In genomic region chr13:109213714-109214113, GRCh38 we compare ENCODE assay signal across 17 cellular contexts.
A peak's percentile ranks its signal among the peaks of the same experiment; 100 is the strongest.
DNase-seq lines count a peak whose midpoint lies in the region; ATAC-seq, FAIRE-seq and TF ChIP-seq lines count a peak whose summit lies in the region.
"Had no signal": no experiment of that assay in that cellular context is flagged by ENCODE, and none has a peak within 500 bp of the region (broad histone marks: within the 10 kb centered on the region; RNA-seq: fewer than 3 reads in every experiment).

No MANE protein-coding gene starts in this region.

- TF ChIP-seq CTCF in Caco-2 (IDR thresholded peaks at IDR 0.05; ENCODE audit: insufficient read depth in 1 of 2, low read depth in 1 of 2, low read length in 1 of 2, severe bottlenecking in 1 of 2, unreplicated experiment in 1 of 2) (no peak), PC-3 (conservative IDR thresholded peaks at IDR 0.05; ENCODE audit: low read depth, low read length) (no peak), H1 (IDR thresholded peaks at IDR 0.05; ENCODE audit: control extremely low read depth in 1 of 3, insufficient read depth in 1 of 3, low read depth in 1 of 3, low read length in 3 of 3) (no peak), neutrophil (IDR thresholded peaks at IDR 0.05) (no peak)

- H3K4ac ChIP-seq in H1 (replicated peaks; ENCODE audit: insufficient read length, low read depth, low read length) = no peak overlapping the region

- H3K79me1 ChIP-seq in H1 (ENCODE audit: low read depth, low read length) = no peaks in the 10 kb centered on the region

- H3K9me3 ChIP-seq in Caco-2 (no peaks in the 10 kb centered on the region), PC-3 (ENCODE audit: low read length) (no peaks in the 10 kb centered on the region), H1 (ENCODE audit: insufficient read depth in 2 of 2, low read depth in 1 of 2, low read length in 1 of 2) (no peaks in the 10 kb centered on the region), neutrophil (no peaks in the 10 kb centered on the region)
- H3K9me3 ChIP-seq: A549 had no signal

- H2BK20ac ChIP-seq in H1 (ENCODE audit: low read length) = no peak overlapping the region

- POLR2A ChIA-PET in Caco-2 (lab: Charles Lee) = no interaction called here
- POLR2A ChIA-PET in PC-3 (lab: Charles Lee; ENCODE audit: unreplicated experiment) = no interaction called here
- POLR2A ChIA-PET in H1 (lab: Charles Lee; ENCODE audit: partially characterized antibody) = no interaction called here

- CTCF ChIA-PET in Caco-2 (lab: Charles Lee) (no interaction called here), PC-3 (lab: Charles Lee) (no interaction called here), H1 (lab: Charles Lee; ENCODE audit: partially characterized antibody) (no interaction called here)

- no peaks in the 10 kb centered on the region for H3K9me2 ChIP-seq in PC-3 (replicated peaks; ENCODE audit: low read length)

- no peak for FAIRE-seq in H1 (lab: Jason Lieb, UNC)
- FAIRE-seq: A549 had no signal

- H3K9me3 Mint-ChIP-seq in Caco-2 (ENCODE audit: unreplicated experiment) = no peaks in the 10 kb centered on the region
- H3K9me3 Mint-ChIP-seq in stimulated activated naive CD8-positive, alpha-beta T cell treated with anti-CD3 and anti-CD28 coated beads, Interleukin-15, amount 100 ng/mL, for 72 hours = no peaks in the 10 kb centered on the region

- H3K4me3 Mint-ChIP-seq in Caco-2 (ENCODE audit: unreplicated experiment) = no peak overlapping the region
- no peak overlapping the region for H3K4me3 Mint-ChIP-seq in stimulated activated naive CD8-positive, alpha-beta T cell treated with anti-CD3 and anti-CD28 coated beads, Interleukin-15, amount 100 ng/mL, for 72 hours

- 0 out of 2 replicates have a peak overlapping the region, but pooled peaks have one; percentile 50 for H2BK12ac ChIP-seq in H1 (ENCODE audit: low read depth, low read length)

- WGBS in H1 (ENCODE audit: extremely low coverage in 1 of 2, insufficient coverage in 1 of 2, insufficient read length in 1 of 2, insufficient replicate concordance in 2 of 2, low coverage in 1 of 2, low lambda C conversion rate in 2 of 2, missing lambda C conversion rate in 1 of 2), 2 experiments = 93% methylated on average over 5 of the region's 5 CpGs; no CpG with 5 or more reads in 1 of the 2 experiments

- no peak overlapping the region for H3K4me3 ChIP-seq in Caco-2 (ENCODE audit: low read depth, low read length)
- H3K4me3 ChIP-seq in PC-3 (ENCODE audit: low read length) = no peak overlapping the region
- no peak overlapping the region for H3K4me3 ChIP-seq in H1 (ENCODE audit: extremely low read depth in 1 of 4, insufficient read depth in 2 of 4, low read depth in 3 of 4, low read length in 4 of 4)
- no peak overlapping the region for H3K4me3 ChIP-seq in neutrophil (ENCODE audit: low read depth in 1 of 2, low read length in 1 of 2)
- H3K4me3 ChIP-seq: A549, SK-N-MC had no signal

- no peak overlapping the region; the same call in 1 of the 2 replicates for H4K8ac ChIP-seq in H1 (ENCODE audit: extremely low read depth, insufficient read depth, low read length)

- H2BK5ac ChIP-seq in H1 (ENCODE audit: low read depth, low read length) = no peak overlapping the region

- H2AFZ ChIP-seq in PC-3 (ENCODE audit: low read length) (no peak overlapping the region), H1 (ENCODE audit: low read length) (peak overlapping the region; percentile 62; the same call in 1 of the 2 replicates)

- intact Hi-C loops in Caco-2 (cut with micrococcal nuclease; ENCODE audit: unreplicated experiment) (loop anchor here (5.0 kb wide), 1 partner anchor 56 kb away; no protein-coding TSS in a partner anchor), PC-3 (cut with micrococcal nuclease) (loop anchor here (10.0 kb wide), 1 partner anchor 51 kb away; no protein-coding TSS in a partner anchor), posterior vena cava (cut with DNase I) (no loop called here)

- no peaks in the 10 kb centered on the region for H3K36me3 Mint-ChIP-seq in Caco-2 (ENCODE audit: insufficient read depth, unreplicated experiment)

- H3K27ac Mint-ChIP-seq in Caco-2 (ENCODE audit: unreplicated experiment) = peak overlapping the region; percentile 78
- no peak overlapping the region for H3K27ac Mint-ChIP-seq in stimulated activated naive CD8-positive, alpha-beta T cell treated with anti-CD3 and anti-CD28 coated beads, Interleukin-15, amount 100 ng/mL, for 72 hours

- no peak overlapping the region for H2AK5ac ChIP-seq in H1 (ENCODE audit: low read depth, low read length)

- no peak overlapping the region for H2BK120ac ChIP-seq in H1 (replicated peaks; ENCODE audit: low read depth, low read length)

- no peak overlapping the region for H3K56ac ChIP-seq in H1 (replicated peaks; ENCODE audit: insufficient read length, low read depth, low read length)

- H3K4me1 Mint-ChIP-seq in Caco-2 (ENCODE audit: low read depth, unreplicated experiment) = peaks cover 26% of the 10 kb centered on the region
- H3K4me1 Mint-ChIP-seq in stimulated activated naive CD8-positive, alpha-beta T cell treated with anti-CD3 and anti-CD28 coated beads, Interleukin-15, amount 100 ng/mL, for 72 hours = no peaks in the 10 kb centered on the region

- TF ChIP-seq POLR2A in H1 (IDR thresholded peaks at IDR 0.05; ENCODE audit: control extremely low read depth in 1 of 2, low read depth in 2 of 2, low read length in 2 of 2) = no peak

- no peaks in the 10 kb centered on the region for H3K23me2 ChIP-seq in H1 (ENCODE audit: low read depth, low read length)

- H3F3A ChIP-seq in PC-3 (ENCODE audit: low read length, unreplicated experiment) = no peaks in the 10 kb centered on the region

- H4K5ac ChIP-seq in H1 (ENCODE audit: insufficient read length, low read depth, low read length) = no peak overlapping the region

- no peak for TF ChIP-seq RAD21 in H1 (IDR thresholded peaks at IDR 0.05 in 1 of 2, conservative IDR thresholded peaks at IDR 0.05 in 1 of 2; ENCODE audit: low read depth in 2 of 2, low read length in 2 of 2)

- H3K27me3 Mint-ChIP-seq in Caco-2 (ENCODE audit: insufficient read depth, unreplicated experiment) = no peaks in the 10 kb centered on the region
- H3K27me3 Mint-ChIP-seq in stimulated activated naive CD8-positive, alpha-beta T cell treated with anti-CD3 and anti-CD28 coated beads, Interleukin-15, amount 100 ng/mL, for 72 hours = no peaks in the 10 kb centered on the region

- H4K20me1 ChIP-seq in PC-3 (ENCODE audit: low read length) (no peaks in the 10 kb centered on the region), H1 (replicated peaks in 1 of 2; ENCODE audit: control insufficient read depth in 1 of 2, insufficient read depth in 2 of 2, low read length in 2 of 2) (no peaks in the 10 kb centered on the region)

- no peak overlapping the region for H4K91ac ChIP-seq in H1 (replicated peaks; ENCODE audit: insufficient read length, low read length)

- no peak for DNase-seq in Caco-2
- peak; percentile 14 for DNase-seq in PC-3
- DNase-seq in H1 (ENCODE audit: low read depth in 1 of 2, low spot score in 2 of 2) = no peak
- DNase-seq in posterior vena cava (ENCODE audit: low spot score) = no peak
- no peak for DNase-seq in activated CD4-positive, CD25-positive, alpha-beta regulatory T cell (lab: John Stamatoyannopoulos, UW)
- no peak for DNase-seq in NCI-H146 (lab: John Stamatoyannopoulos, UW)
- DNase-seq in stimulated activated naive CD8-positive, alpha-beta T cell treated with anti-CD3 and anti-CD28 coated beads, Interleukin-15, amount 100 ng/mL, for 72 hours = no peak
- DNase-seq: Karpas-422, NCI-H1105 treated with DMSO at 0.1 percent for 48 hours, NCI-H187 treated with DMSO at 0.1 percent for 48 hours, NCI-H510A, NCI-H774, Right ventricle myocardium superior had no signal

- BruUV-seq in Caco-2 (replicated peaks; lab: Mats Ljungman, UMichigan) = no TSS peak
- BruUV-seq in PC-3 (replicated peaks; lab: Mats Ljungman, UMichigan) = no TSS peak

- H3K27me3 ChIP-seq in Caco-2 (replicated peaks; ENCODE audit: control insufficient read depth, insufficient read depth, low read length) (no peaks in the 10 kb centered on the region), PC-3 (ENCODE audit: low read length) (no peaks in the 10 kb centered on the region), H1 (replicated peaks in 1 of 4; ENCODE audit: control insufficient read depth in 3 of 4, extremely low read depth in 1 of 4, insufficient read depth in 3 of 4, low read length in 3 of 4) (no peaks in the 10 kb centered on the region), neutrophil (no peaks in the 10 kb centered on the region)

- peaks cover 45% of the 10 kb centered on the region for H3K4me1 ChIP-seq in Caco-2
- H3K4me1 ChIP-seq in PC-3 (ENCODE audit: insufficient read depth, low read length) = peaks cover 36% of the 10 kb centered on the region
- H3K4me1 ChIP-seq in H1 (replicated peaks in 1 of 4; ENCODE audit: control insufficient read depth in 3 of 4, insufficient read depth in 4 of 4, low read length in 3 of 4) = no peaks in the 10 kb centered on the region
- H3K4me1 ChIP-seq in neutrophil (ENCODE audit: control insufficient read depth in 1 of 2, insufficient read depth in 1 of 2, low read depth in 1 of 2, low read length in 1 of 2) = no peaks in the 10 kb centered on the region

- H3K4me2 ChIP-seq in PC-3 (ENCODE audit: low read length) (no peak overlapping the region), H1 (ENCODE audit: insufficient read depth in 1 of 2, low read depth in 2 of 2, low read length in 2 of 2) (no peak overlapping the region)
- H3K4me2 ChIP-seq: A549 had no signal

- H3K23ac ChIP-seq in H1 (ENCODE audit: insufficient read length) = no peak overlapping the region

- no peak overlapping the region for H3K14ac ChIP-seq in H1 (ENCODE audit: insufficient read length)

- no peak overlapping the region for H3K18ac ChIP-seq in H1 (ENCODE audit: extremely low read depth, low read length)

- H3K79me2 ChIP-seq in PC-3 (ENCODE audit: low read length) = no peaks in the 10 kb centered on the region
- no peaks in the 10 kb centered on the region for H3K79me2 ChIP-seq in H1 (ENCODE audit: control insufficient read depth in 1 of 2, insufficient read depth in 2 of 2, low read length in 2 of 2)

- no peaks in the 10 kb centered on the region for H3K36me3 ChIP-seq in Caco-2 (ENCODE audit: control insufficient read depth, insufficient read depth, low read length)
- H3K36me3 ChIP-seq in PC-3 (ENCODE audit: low read depth, low read length) = no peaks in the 10 kb centered on the region
- no peaks in the 10 kb centered on the region for H3K36me3 ChIP-seq in H1 (ENCODE audit: control insufficient read depth in 2 of 4, insufficient read depth in 4 of 4, low read length in 3 of 4)
- peaks cover 15% of the 10 kb centered on the region for H3K36me3 ChIP-seq in neutrophil

- H3K27ac ChIP-seq in PC-3 (ENCODE audit: low read length) (no peak overlapping the region), H1 (ENCODE audit: low read depth, low read length) (no peak overlapping the region), neutrophil (peak overlapping the region; percentile 2)
- H3K27ac ChIP-seq: C4-2B, SK-N-MC had no signal

- ATAC-seq in PC-3 = no peak
- no peak for ATAC-seq in stimulated activated naive CD8-positive, alpha-beta T cell treated with anti-CD3 and anti-CD28 coated beads, Interleukin-15, amount 100 ng/mL, for 72 hours
- ATAC-seq: A549 had no signal

- H3K9ac ChIP-seq in PC-3 (ENCODE audit: low read length) (no peak overlapping the region), H1 (replicated peaks in 1 of 4; ENCODE audit: extremely low read depth in 1 of 4, low read depth in 3 of 4, low read length in 3 of 4) (no peak overlapping the region)

- H2BK15ac ChIP-seq in H1 (ENCODE audit: low read length) = no peak overlapping the region

- no peak for TF ChIP-seq EP300 in H1 (IDR thresholded peaks at IDR 0.05; ENCODE audit: borderline replicate concordance in 1 of 2, low read depth in 2 of 2, low read length in 2 of 2)

Comparison
In these comparisons a context has a peak if more than half of its experiments do, and no peak if none do; other contexts are left out.
1. intact Hi-C loops: an anchor here in Caco-2 (5.0 kb wide) and PC-3 (10.0 kb wide); none called in posterior vena cava.